2 cellular contexts compared by ENCODE assay signal in genomic region chr4:73665924-73666323, GRCh38.
TF ChIP-seq lines count a peak whose summit lies in the region.

No MANE protein-coding gene starts in this region.

TF ChIP-seq in A549, 52 proteins besides CTCF, POLR2A, EP300 and RAD21:
- TF ChIP-seq SMC3 (IDR thresholded peaks at IDR 0.05): 0 out of 3 replicates have a peak, but pooled peaks have one; percentile 14

TF ChIP-seq in HepG2, 621 proteins besides CTCF, POLR2A, EP300 and RAD21:
- 0 out of 2 replicates have a peak, but pooled peaks have one; percentile 13 for TF ChIP-seq SMC3 (IDR thresholded peaks at IDR 0.05; ENCODE audit: low read length)
- TF ChIP-seq STAG1 (CRISPR knock-in tag; IDR thresholded peaks at IDR 0.05): peak; percentile 74
